8 cellular contexts compared by ENCODE assay signal in the genomic region with DNA sequence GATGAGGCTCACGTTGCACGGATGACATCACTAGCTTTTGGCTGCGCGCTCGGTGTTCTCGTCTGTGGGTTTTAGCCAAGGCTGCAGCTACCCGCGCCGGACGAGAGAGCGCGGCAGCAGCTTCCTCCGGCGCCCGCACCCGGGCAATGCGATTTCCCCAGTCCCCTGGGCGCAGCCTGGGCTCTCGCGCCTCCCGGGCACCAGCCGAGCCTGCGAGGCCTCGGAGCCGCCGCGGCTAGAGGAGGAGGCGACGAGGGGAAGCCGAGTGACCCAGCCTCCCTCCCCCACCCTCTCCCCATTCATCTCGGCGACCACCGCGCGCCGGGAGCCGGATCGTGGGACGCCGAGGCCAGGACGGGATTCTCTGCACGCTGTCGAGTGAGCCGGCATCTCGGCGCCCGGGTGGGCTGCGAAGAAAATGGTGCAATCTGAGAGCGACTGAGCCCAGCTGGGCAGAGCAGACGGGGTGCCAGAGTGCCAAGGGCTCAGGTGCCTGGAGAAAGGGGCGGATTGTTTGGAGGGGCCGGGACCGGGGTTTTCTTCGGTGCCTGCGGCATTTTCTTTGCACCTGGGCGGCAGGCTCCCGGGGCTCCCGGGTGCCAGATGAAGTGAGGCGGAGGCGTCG. TPM values are rescaled to one million over a fixed set of nuclear protein-coding genes. Genes with fewer than 3 reads are reported as not detected.
DNase-seq lines count a peak whose midpoint lies in the region; ATAC-seq, FAIRE-seq and TF ChIP-seq lines count a peak whose summit lies in the region.

No MANE protein-coding gene starts in this region.

- peak overlapping the region in 4 of 10 donors; percentile 45 to 66 (median 60) for H3K27ac ChIP-seq in heart right ventricle
- no peak overlapping the region for H3K27ac ChIP-seq in pancreas

- H3K9ac ChIP-seq in adipocyte (ENCODE audit: low read length): peak overlapping the region; percentile 69

- no peak for FAIRE-seq in pancreas (lab: Jason Lieb, UNC)
- no peak for FAIRE-seq in HTR-8/SVneo (lab: Jason Lieb, UNC)

- ATAC-seq in heart right ventricle (peak; percentile 57 to 86 (median 84)), pancreas (peak; percentile 52 to 74 (median 62)), GM18505 (IDR thresholded peaks at IDR 0.05; ENCODE audit: unreplicated experiment) (no peak)

- no peak for TF ChIP-seq POLR2A in GM18505 (IDR thresholded peaks at IDR 0.05; ENCODE audit: borderline replicate concordance, extremely low read depth, insufficient read depth, insufficient read length)

- no peaks in the 10 kb centered on the region for H3K9me3 ChIP-seq in adipocyte (ENCODE audit: control insufficient read depth, low read length)
- H3K9me3 ChIP-seq in heart right ventricle: no peaks in the 10 kb centered on the region
- no peaks in the 10 kb centered on the region for H3K9me3 ChIP-seq in pancreas

- peak; percentile 45 for DNase-seq in activated CD4-positive, alpha-beta T cell treated with anti-CD3 and anti-CD28 coated beads for 48 hours
- DNase-seq in activated CD4-positive, alpha-beta T cell treated with anti-CD3 and anti-CD28 coated beads, Interleukin-2, amount 50 U/mL, for 4 hours: no peak
- peak; percentile 66 for DNase-seq in NCI-H345 treated with DMSO at 0.1 percent for 48 hours (lab: John Stamatoyannopoulos, UW; ENCODE audit: unreplicated experiment)
- peak; percentile 87 for DNase-seq in adipocyte (ENCODE audit: low read depth)
- peak; percentile 51 to 71 for DNase-seq in heart right ventricle
- peak in 5 of 6 donors; percentile 38 to 76 (median 52) for DNase-seq in pancreas
- no peak for DNase-seq in HTR-8/SVneo (ENCODE audit: insufficient read length, low spot score)

- intact Hi-C loops in heart right ventricle (cut with DNase I) (loop anchor here in 5 of 10 donors (5.0 to 10.0 kb wide), 4 partner anchors 142 to 462 kb away; no protein-coding TSS in a partner anchor), pancreas (cut with DNase I) (no loop called here)

- 0% methylated on average over 61 of the region's 61 CpGs for WGBS in heart right ventricle, 2 donors
- 0 to 1% methylated on average over 52 to 61 of the region's 61 CpGs for WGBS in pancreas, 2 donors

- H3K36me3 ChIP-seq in adipocyte (ENCODE audit: control insufficient read depth, insufficient read depth, low read length, severe bottlenecking): no peaks in the 10 kb centered on the region
- no peaks in the 10 kb centered on the region for H3K36me3 ChIP-seq in heart right ventricle
- H3K36me3 ChIP-seq in pancreas: no peaks in the 10 kb centered on the region

- TF ChIP-seq CTCF in heart right ventricle (IDR thresholded peaks at IDR 0.05): no peak
- TF ChIP-seq CTCF in pancreas (IDR thresholded peaks at IDR 0.05): no peak

- H3K4me3 ChIP-seq in adipocyte (ENCODE audit: low read length) (peak overlapping the region; percentile 79), heart right ventricle (peak overlapping the region; percentile 16 to 67 (median 60)), pancreas (peak overlapping the region; percentile 15 to 58 (median 47))

- H3K27me3 ChIP-seq in adipocyte (replicated peaks; ENCODE audit: control insufficient read depth, insufficient read depth, low read length): peaks cover 56% of the 10 kb centered on the region
- peaks cover 0 to 87% (median 50%) of the 10 kb centered on the region in 7 donors for H3K27me3 ChIP-seq in heart right ventricle
- peaks cover 0 to 3% (median 0%) of the 10 kb centered on the region in 4 donors for H3K27me3 ChIP-seq in pancreas

- H3K4me1 ChIP-seq in adipocyte (ENCODE audit: control insufficient read depth, insufficient read depth, low read length) (peaks cover 21% of the 10 kb centered on the region), heart right ventricle (peaks cover 0 to 40% (median 33%) of the 10 kb centered on the region in 9 donors), pancreas (peaks cover 0 to 12% (median 7%) of the 10 kb centered on the region in 3 donors)

RNA-seq across cellular contexts. Expression of a gene that starts 1.2 kb away (rescaled TPM):
- 10 to 100 TPM; 12.5 to 54.6 (median 29.5) TPM for total RNA-seq in heart right ventricle
- polyA plus RNA-seq in heart right ventricle: 1 to 10 TPM; 1.2 to 5.5 TPM
- 1 to 10 TPM; 1.4 to 3.0 (median 2.2) TPM for total RNA-seq in pancreas
- polyA plus RNA-seq in pancreas: 1 to 10 TPM in 1 of 2 donors, under 1 TPM in 1; 0.42 to 2.2 TPM

RNA-seq across cellular contexts. Expression of a gene that starts 57.9 kb away (rescaled TPM):
- 100 to 1,000 TPM in 9 of 10 donors, 10 to 100 TPM in 1; 95.8 to 151 (median 138) TPM for total RNA-seq in heart right ventricle
- polyA plus RNA-seq in heart right ventricle: 10 to 100 TPM; 71.7 to 96.2 TPM
- 10 to 100 TPM; 19.6 to 36.5 (median 28.3) TPM for total RNA-seq in pancreas
- 10 to 100 TPM; 27.5 to 44.9 TPM for polyA plus RNA-seq in pancreas

Comparison
In these comparisons a context has a peak if more than half of its experiments do, and no peak if none do; other contexts are left out.
1. DNase-seq: peak in activated CD4-positive, alpha-beta T cell treated with anti-CD3 and anti-CD28 coated beads for 48 hours (single experiment), NCI-H345 treated with DMSO at 0.1 percent for 48 hours (single experiment), adipocyte (single experiment), heart right ventricle (2 of 2) and pancreas (5 of 6); none in activated CD4-positive, alpha-beta T cell treated with anti-CD3 and anti-CD28 coated beads, Interleukin-2, amount 50 U/mL, for 4 hours (0 of 2) and HTR-8/SVneo (single experiment).
2. Peak in every context shown above with its lines, with median percentiles within 50 percentile points of each other: H3K4me3 ChIP-seq.